In the genomic region with DNA sequence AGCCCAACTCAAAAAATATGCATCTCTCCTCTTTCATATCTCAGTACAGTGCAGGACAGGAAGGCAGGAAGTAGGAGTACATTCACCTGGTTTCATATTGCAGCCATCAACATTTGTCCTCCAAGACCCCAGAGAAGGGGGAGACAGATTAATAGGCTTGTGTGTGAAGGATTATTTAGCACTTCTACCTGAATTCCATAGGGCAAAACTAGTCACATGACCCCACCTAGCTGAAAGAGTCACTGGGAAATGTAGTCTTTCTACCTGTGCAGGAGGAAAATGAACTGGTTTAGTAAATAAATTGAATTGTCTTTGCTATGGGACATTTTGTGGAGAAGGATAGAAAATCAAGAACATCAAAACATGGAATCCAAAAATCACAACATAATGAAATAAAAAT, we compare ENCODE assay signal across 2 cellular contexts.
TF ChIP-seq lines count a peak whose summit lies in the region.

No MANE protein-coding gene starts in this region.

TF ChIP-seq in A549, 52 proteins besides CTCF, POLR2A, EP300 and RAD21:
- TF ChIP-seq, protein P1, sequence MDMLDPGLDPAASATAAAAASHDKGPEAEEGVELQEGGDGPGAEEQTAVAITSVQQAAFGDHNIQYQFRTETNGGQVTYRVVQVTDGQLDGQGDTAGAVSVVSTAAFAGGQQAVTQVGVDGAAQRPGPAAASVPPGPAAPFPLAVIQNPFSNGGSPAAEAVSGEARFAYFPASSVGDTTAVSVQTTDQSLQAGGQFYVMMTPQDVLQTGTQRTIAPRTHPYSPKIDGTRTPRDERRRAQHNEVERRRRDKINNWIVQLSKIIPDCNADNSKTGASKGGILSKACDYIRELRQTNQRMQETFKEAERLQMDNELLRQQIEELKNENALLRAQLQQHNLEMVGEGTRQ (IDR thresholded peaks at IDR 0.05): peak; percentile 32; the same call in 1 of the 2 replicates
- no peak for TF ChIP-seq NPAS2 (CRISPR knock-in tag; IDR thresholded peaks at IDR 0.05; ENCODE audit: borderline replicate concordance)

TF ChIP-seq in H1, 55 proteins besides CTCF, POLR2A, EP300 and RAD21:
- TF ChIP-seq, protein P2, sequence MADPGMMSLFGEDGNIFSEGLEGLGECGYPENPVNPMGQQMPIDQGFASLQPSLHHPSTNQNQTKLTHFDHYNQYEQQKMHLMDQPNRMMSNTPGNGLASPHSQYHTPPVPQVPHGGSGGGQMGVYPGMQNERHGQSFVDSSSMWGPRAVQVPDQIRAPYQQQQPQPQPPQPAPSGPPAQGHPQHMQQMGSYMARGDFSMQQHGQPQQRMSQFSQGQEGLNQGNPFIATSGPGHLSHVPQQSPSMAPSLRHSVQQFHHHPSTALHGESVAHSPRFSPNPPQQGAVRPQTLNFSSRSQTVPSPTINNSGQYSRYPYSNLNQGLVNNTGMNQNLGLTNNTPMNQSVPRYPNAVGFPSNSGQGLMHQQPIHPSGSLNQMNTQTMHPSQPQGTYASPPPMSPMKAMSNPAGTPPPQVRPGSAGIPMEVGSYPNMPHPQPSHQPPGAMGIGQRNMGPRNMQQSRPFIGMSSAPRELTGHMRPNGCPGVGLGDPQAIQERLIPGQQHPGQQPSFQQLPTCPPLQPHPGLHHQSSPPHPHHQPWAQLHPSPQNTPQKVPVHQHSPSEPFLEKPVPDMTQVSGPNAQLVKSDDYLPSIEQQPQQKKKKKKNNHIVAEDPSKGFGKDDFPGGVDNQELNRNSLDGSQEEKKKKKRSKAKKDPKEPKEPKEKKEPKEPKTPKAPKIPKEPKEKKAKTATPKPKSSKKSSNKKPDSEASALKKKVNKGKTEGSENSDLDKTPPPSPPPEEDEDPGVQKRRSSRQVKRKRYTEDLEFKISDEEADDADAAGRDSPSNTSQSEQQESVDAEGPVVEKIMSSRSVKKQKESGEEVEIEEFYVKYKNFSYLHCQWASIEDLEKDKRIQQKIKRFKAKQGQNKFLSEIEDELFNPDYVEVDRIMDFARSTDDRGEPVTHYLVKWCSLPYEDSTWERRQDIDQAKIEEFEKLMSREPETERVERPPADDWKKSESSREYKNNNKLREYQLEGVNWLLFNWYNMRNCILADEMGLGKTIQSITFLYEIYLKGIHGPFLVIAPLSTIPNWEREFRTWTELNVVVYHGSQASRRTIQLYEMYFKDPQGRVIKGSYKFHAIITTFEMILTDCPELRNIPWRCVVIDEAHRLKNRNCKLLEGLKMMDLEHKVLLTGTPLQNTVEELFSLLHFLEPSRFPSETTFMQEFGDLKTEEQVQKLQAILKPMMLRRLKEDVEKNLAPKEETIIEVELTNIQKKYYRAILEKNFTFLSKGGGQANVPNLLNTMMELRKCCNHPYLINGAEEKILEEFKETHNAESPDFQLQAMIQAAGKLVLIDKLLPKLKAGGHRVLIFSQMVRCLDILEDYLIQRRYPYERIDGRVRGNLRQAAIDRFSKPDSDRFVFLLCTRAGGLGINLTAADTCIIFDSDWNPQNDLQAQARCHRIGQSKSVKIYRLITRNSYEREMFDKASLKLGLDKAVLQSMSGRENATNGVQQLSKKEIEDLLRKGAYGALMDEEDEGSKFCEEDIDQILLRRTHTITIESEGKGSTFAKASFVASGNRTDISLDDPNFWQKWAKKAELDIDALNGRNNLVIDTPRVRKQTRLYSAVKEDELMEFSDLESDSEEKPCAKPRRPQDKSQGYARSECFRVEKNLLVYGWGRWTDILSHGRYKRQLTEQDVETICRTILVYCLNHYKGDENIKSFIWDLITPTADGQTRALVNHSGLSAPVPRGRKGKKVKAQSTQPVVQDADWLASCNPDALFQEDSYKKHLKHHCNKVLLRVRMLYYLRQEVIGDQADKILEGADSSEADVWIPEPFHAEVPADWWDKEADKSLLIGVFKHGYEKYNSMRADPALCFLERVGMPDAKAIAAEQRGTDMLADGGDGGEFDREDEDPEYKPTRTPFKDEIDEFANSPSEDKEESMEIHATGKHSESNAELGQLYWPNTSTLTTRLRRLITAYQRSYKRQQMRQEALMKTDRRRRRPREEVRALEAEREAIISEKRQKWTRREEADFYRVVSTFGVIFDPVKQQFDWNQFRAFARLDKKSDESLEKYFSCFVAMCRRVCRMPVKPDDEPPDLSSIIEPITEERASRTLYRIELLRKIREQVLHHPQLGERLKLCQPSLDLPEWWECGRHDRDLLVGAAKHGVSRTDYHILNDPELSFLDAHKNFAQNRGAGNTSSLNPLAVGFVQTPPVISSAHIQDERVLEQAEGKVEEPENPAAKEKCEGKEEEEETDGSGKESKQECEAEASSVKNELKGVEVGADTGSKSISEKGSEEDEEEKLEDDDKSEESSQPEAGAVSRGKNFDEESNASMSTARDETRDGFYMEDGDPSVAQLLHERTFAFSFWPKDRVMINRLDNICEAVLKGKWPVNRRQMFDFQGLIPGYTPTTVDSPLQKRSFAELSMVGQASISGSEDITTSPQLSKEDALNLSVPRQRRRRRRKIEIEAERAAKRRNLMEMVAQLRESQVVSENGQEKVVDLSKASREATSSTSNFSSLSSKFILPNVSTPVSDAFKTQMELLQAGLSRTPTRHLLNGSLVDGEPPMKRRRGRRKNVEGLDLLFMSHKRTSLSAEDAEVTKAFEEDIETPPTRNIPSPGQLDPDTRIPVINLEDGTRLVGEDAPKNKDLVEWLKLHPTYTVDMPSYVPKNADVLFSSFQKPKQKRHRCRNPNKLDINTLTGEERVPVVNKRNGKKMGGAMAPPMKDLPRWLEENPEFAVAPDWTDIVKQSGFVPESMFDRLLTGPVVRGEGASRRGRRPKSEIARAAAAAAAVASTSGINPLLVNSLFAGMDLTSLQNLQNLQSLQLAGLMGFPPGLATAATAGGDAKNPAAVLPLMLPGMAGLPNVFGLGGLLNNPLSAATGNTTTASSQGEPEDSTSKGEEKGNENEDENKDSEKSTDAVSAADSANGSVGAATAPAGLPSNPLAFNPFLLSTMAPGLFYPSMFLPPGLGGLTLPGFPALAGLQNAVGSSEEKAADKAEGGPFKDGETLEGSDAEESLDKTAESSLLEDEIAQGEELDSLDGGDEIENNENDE (IDR thresholded peaks at IDR 0.05; ENCODE audit: insufficient replicate concordance, low read length): no peak
- no peak for TF ChIP-seq RFX5 (IDR thresholded peaks at IDR 0.05; ENCODE audit: borderline replicate concordance, low read depth, low read length)
- peak; percentile 68 for TF ChIP-seq SIX5 (IDR thresholded peaks at IDR 0.05; ENCODE audit: low read depth, low read length)
- TF ChIP-seq, protein P3, sequence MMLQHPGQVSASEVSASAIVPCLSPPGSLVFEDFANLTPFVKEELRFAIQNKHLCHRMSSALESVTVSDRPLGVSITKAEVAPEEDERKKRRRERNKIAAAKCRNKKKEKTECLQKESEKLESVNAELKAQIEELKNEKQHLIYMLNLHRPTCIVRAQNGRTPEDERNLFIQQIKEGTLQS (IDR thresholded peaks at IDR 0.05; ENCODE audit: insufficient read depth, low read depth, low read length): 0 out of 2 replicates have a peak, but pooled peaks have one; percentile 25
- no peak for TF ChIP-seq JUN (IDR thresholded peaks at IDR 0.05; ENCODE audit: low read depth, low read length)
- no peak for TF ChIP-seq ASH2L (IDR thresholded peaks at IDR 0.05; ENCODE audit: low read length)
- no peak for TF ChIP-seq CREB1 (IDR thresholded peaks at IDR 0.05)
- TF ChIP-seq CBX8 (IDR thresholded peaks at IDR 0.05; ENCODE audit: borderline replicate concordance, low read depth, low read length): no peak
- TF ChIP-seq KDM5A (IDR thresholded peaks at IDR 0.05; ENCODE audit: low read length): no peak
- TF ChIP-seq RXRA (IDR thresholded peaks at IDR 0.05; ENCODE audit: insufficient read depth, low read depth, low read length): no peak
- TF ChIP-seq, protein P1 (IDR thresholded peaks at IDR 0.05; ENCODE audit: low read length): peak; percentile 83
- no peak for TF ChIP-seq SRF (IDR thresholded peaks at IDR 0.05; ENCODE audit: low read depth, low read length)
